Comparison of ENCODE assay signal across 9 cellular contexts in the genomic region with DNA sequence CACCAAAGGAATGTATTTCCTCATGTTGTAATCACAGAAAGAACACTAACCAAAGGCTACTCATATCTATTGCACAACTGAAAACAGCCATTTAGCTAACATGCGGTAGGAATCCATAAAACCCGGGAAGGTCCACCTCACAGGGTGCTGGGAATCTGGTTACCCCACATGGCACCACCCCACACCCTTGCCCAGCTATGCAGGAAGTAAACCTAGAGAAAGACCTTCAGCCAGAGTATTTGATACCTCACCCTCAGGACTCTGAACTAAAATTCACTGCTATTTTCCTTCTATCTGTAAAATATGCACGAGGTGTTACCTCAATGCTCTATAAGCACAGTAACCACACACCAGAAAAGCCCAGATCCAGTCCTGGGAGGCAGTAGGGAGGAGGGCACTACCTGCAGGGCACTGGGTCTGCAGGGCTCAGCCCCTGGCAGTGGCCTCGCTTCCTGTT. TPM values are rescaled to one million over a fixed set of nuclear protein-coding genes. Genes with fewer than 3 reads are reported as not detected.
A peak's percentile ranks its signal among the peaks of the same experiment; 100 is the strongest.
DNase-seq lines count a peak whose midpoint lies in the region; ATAC-seq and TF ChIP-seq lines count a peak whose summit lies in the region.
"Had no signal": no experiment of that assay in that cellular context is flagged by ENCODE, and none has a peak within 500 bp of the region (broad histone marks: within the 10 kb centered on the region; RNA-seq: fewer than 3 reads in every experiment).

No MANE protein-coding gene starts in this region.

- H3K4me3 ChIP-seq in DOHH2 (ENCODE audit: low read length): peak overlapping the region; percentile 14; the same call in 1 of the 2 replicates
- no peak overlapping the region for H3K4me3 ChIP-seq in right cardiac atrium (ENCODE audit: low read length)
- H3K4me3 ChIP-seq: SJCRH30 had no signal

- H3K4me1 Mint-ChIP-seq in stimulated activated naive CD8-positive, alpha-beta T cell treated with anti-CD3 and anti-CD28 coated beads, Interleukin-15, amount 100 ng/mL, for 72 hours: peaks cover 56% of the 10 kb centered on the region

- DNase-seq in LoVo (ENCODE audit: low spot score): peak; percentile 90
- DNase-seq in activated naive CD4-positive, alpha-beta T cell treated with anti-CD3 and anti-CD28 coated beads, Interleukin-2, amount 50 U/mL, for 72 hours (ENCODE audit: low spot score in 2 of 2): no peak
- DNase-seq in right cardiac atrium: peak in 1 of 3 donors; percentile 41
- DNase-seq in stimulated activated naive CD8-positive, alpha-beta T cell treated with anti-CD3 and anti-CD28 coated beads, Interleukin-15, amount 100 ng/mL, for 72 hours: peak in 1 of 2 donors; percentile 28
- no peak for DNase-seq in NCI-H1436 treated with DMSO at 0.1 percent for 48 hours (lab: John Stamatoyannopoulos, UW)
- no peak for DNase-seq in activated CD4-positive, alpha-beta T cell treated with anti-CD3 and anti-CD28 coated beads, Interleukin-2, amount 50 U/mL, for 4 hours

- no peak overlapping the region for H3K27ac ChIP-seq in DOHH2 (ENCODE audit: low read depth, low read length)
- peak overlapping the region; percentile 54 for H3K27ac ChIP-seq in right cardiac atrium (ENCODE audit: low read length)
- H3K27ac ChIP-seq: SJCRH30 had no signal

- H3K4me2 ChIP-seq in DOHH2 (ENCODE audit: low read length): peak overlapping the region; percentile 36

- H3K9me2 ChIP-seq in DOHH2 (replicated peaks; ENCODE audit: control insufficient read depth, low read length): no peaks in the 10 kb centered on the region

- peaks cover 11% of the 10 kb centered on the region for H3F3A ChIP-seq in DOHH2 (ENCODE audit: control insufficient read depth, insufficient read depth)

- WGBS in right cardiac atrium: 51% methylated on average over 4 of the region's 4 CpGs

- H3K27ac Mint-ChIP-seq in activated naive CD4-positive, alpha-beta T cell treated with anti-CD3 and anti-CD28 coated beads, Interleukin-2, amount 50 U/mL, for 72 hours: peak overlapping the region; percentile 97 to 100
- H3K27ac Mint-ChIP-seq in stimulated activated naive CD8-positive, alpha-beta T cell treated with anti-CD3 and anti-CD28 coated beads, Interleukin-15, amount 100 ng/mL, for 72 hours: peak overlapping the region; percentile 75 to 93

- H4K20me1 ChIP-seq in DOHH2 (ENCODE audit: control insufficient read depth, insufficient read depth, low read depth, low read length): peaks cover 20% of the 10 kb centered on the region

- ATAC-seq in activated naive CD4-positive, alpha-beta T cell treated with anti-CD3 and anti-CD28 coated beads, Interleukin-2, amount 50 U/mL, for 72 hours: no peak
- ATAC-seq in right cardiac atrium (peak; percentile 89 to 90), HG03439 (IDR thresholded peaks at IDR 0.05; ENCODE audit: unreplicated experiment) (no peak)
- no peak for ATAC-seq in stimulated activated naive CD8-positive, alpha-beta T cell treated with anti-CD3 and anti-CD28 coated beads, Interleukin-15, amount 100 ng/mL, for 72 hours

- no peaks in the 10 kb centered on the region for H3K27me3 Mint-ChIP-seq in stimulated activated naive CD8-positive, alpha-beta T cell treated with anti-CD3 and anti-CD28 coated beads, Interleukin-15, amount 100 ng/mL, for 72 hours

- peaks cover 35% of the 10 kb centered on the region for H3K4me1 ChIP-seq in DOHH2 (ENCODE audit: control insufficient read depth, low read length)
- H3K4me1 ChIP-seq in right cardiac atrium (ENCODE audit: control insufficient read depth, insufficient read depth, low read length): no peaks in the 10 kb centered on the region
- H3K4me1 ChIP-seq: SJCRH30 had no signal

- no peaks in the 10 kb centered on the region for H3K9me3 ChIP-seq in DOHH2 (ENCODE audit: control insufficient read depth, insufficient read depth, low read length)
- H3K9me3 ChIP-seq in right cardiac atrium (ENCODE audit: control insufficient read depth, low read length): no peaks in the 10 kb centered on the region
- H3K9me3 ChIP-seq: SJCRH30 had no signal

- peak overlapping the region; percentile 72 to 79 for H3K4me3 Mint-ChIP-seq in stimulated activated naive CD8-positive, alpha-beta T cell treated with anti-CD3 and anti-CD28 coated beads, Interleukin-15, amount 100 ng/mL, for 72 hours

- no peaks in the 10 kb centered on the region for H3K27me3 ChIP-seq in DOHH2 (ENCODE audit: control insufficient read depth, low read length)
- H3K27me3 ChIP-seq in right cardiac atrium (ENCODE audit: control insufficient read depth, insufficient read depth): no peaks in the 10 kb centered on the region
- H3K27me3 ChIP-seq: SJCRH30 had no signal

- H3K36me3 ChIP-seq in DOHH2 (ENCODE audit: control insufficient read depth, low read length): 0 out of 2 replicates have a peak, but pooled peaks cover 9% of the 10 kb centered on the region
- H3K36me3 ChIP-seq: SJCRH30 had no signal

- intact Hi-C loops in right cardiac atrium (cut with DNase I): no loop called here

- no peak for TF ChIP-seq CTCF in DOHH2 (IDR thresholded peaks at IDR 0.05; ENCODE audit: low read depth, low read length, poor library complexity, severe bottlenecking)

- H3K9me3 Mint-ChIP-seq in activated naive CD4-positive, alpha-beta T cell treated with anti-CD3 and anti-CD28 coated beads, Interleukin-2, amount 50 U/mL, for 72 hours: no peaks in the 10 kb centered on the region
- H3K9me3 Mint-ChIP-seq in stimulated activated naive CD8-positive, alpha-beta T cell treated with anti-CD3 and anti-CD28 coated beads, Interleukin-15, amount 100 ng/mL, for 72 hours: no peaks in the 10 kb centered on the region

- H3K36me3 Mint-ChIP-seq in activated naive CD4-positive, alpha-beta T cell treated with anti-CD3 and anti-CD28 coated beads, Interleukin-2, amount 50 U/mL, for 72 hours: peaks cover 10 to 37% of the 10 kb centered on the region in 2 donors

- peaks cover 30% of the 10 kb centered on the region for H3K79me2 ChIP-seq in DOHH2 (ENCODE audit: control insufficient read depth, low read length)

RNA-seq across cellular contexts. Expression of gene PTPN2, which starts 45.8 kb away (rescaled TPM):
- total RNA-seq in activated naive CD4-positive, alpha-beta T cell treated with anti-CD3 and anti-CD28 coated beads, Interleukin-2, amount 50 U/mL, for 72 hours: 10 to 100 TPM; 57.0 to 69.9 TPM
- total RNA-seq in right cardiac atrium: 10 to 100 TPM; 15.3 to 16.5 (median 15.5) TPM
- polyA plus RNA-seq in right cardiac atrium: 12.3 TPM

Comparison
In these comparisons a context has a peak if more than half of its experiments do, and no peak if none do; other contexts are left out.
1. ATAC-seq: peak in right cardiac atrium (2 of 2); none in activated naive CD4-positive, alpha-beta T cell treated with anti-CD3 and anti-CD28 coated beads, Interleukin-2, amount 50 U/mL, for 72 hours (0 of 2), stimulated activated naive CD8-positive, alpha-beta T cell treated with anti-CD3 and anti-CD28 coated beads, Interleukin-15, amount 100 ng/mL, for 72 hours (single experiment) and HG03439 (single experiment).